10 cellular contexts compared by ENCODE assay signal in genomic region chr3:175526609-175527280, GRCh38.
DNase-seq lines count a peak whose midpoint lies in the region; TF ChIP-seq lines count a peak whose summit lies in the region.
"Had no signal": no experiment of that assay in that cellular context is flagged by ENCODE, and none has a peak within 500 bp of the region (broad histone marks: within the 10 kb centered on the region; RNA-seq: fewer than 3 reads in every experiment).

No MANE protein-coding gene starts in this region.

- peaks cover 10% of the 10 kb centered on the region for H3K9me3 Mint-ChIP-seq in osteocyte (ENCODE audit: unreplicated experiment)

- H3K27ac ChIP-seq in OCI-LY1 (ENCODE audit: low read depth, low read length, poor library complexity, severe bottlenecking) (no peak overlapping the region), fibroblast of lung (ENCODE audit: insufficient read depth, low read length) (peak overlapping the region; percentile 27)

- H3K4me1 ChIP-seq in OCI-LY1 (ENCODE audit: insufficient read depth, low read length, severe bottlenecking) = peaks cover 6% of the 10 kb centered on the region
- no peaks in the 10 kb centered on the region for H3K4me1 ChIP-seq in fibroblast of lung (ENCODE audit: control insufficient read depth, extremely low read depth, insufficient read depth, low read length)

- H3K27ac Mint-ChIP-seq in osteocyte (ENCODE audit: unreplicated experiment) = peak overlapping the region; percentile 95
- H3K27ac Mint-ChIP-seq: T-helper 1 cell treated with Interleukin-12 subunit alpha and Interleukin-12 subunit beta and Interleukin-4 antibody, amounts not matched to agents 30 μg/mL and 1 μg/mL, for 36 hours had no signal

- H3K79me2 ChIP-seq in OCI-LY1 (ENCODE audit: insufficient read depth, low read length) = no peaks in the 10 kb centered on the region
- no peaks in the 10 kb centered on the region for H3K79me2 ChIP-seq in fibroblast of lung (ENCODE audit: control insufficient read depth, insufficient read depth, low read length)

- H2AFZ ChIP-seq in OCI-LY1 (ENCODE audit: low read length) = no peak overlapping the region
- peak overlapping the region; percentile 73 for H2AFZ ChIP-seq in fibroblast of lung (ENCODE audit: low read length)

- peak overlapping the region; percentile 28 for H3K4me3 ChIP-seq in OCI-LY1 (ENCODE audit: low read depth, low read length, poor library complexity, severe bottlenecking)
- peak overlapping the region; percentile 40 to 67 (median 54) for H3K4me3 ChIP-seq in fibroblast of lung (replicated peaks in 1 of 4; ENCODE audit: control extremely low read depth in 1 of 4, insufficient read depth in 1 of 4, low read depth in 3 of 4, low read length in 4 of 4)

- H3K4me1 Mint-ChIP-seq in osteocyte (ENCODE audit: unreplicated experiment) = peaks cover 14% of the 10 kb centered on the region

- DNase-seq in CD1c-positive myeloid dendritic cell (ENCODE audit: extremely low spot score) (peak; percentile 2), fibroblast of lung (ENCODE audit: low read depth in 2 of 2) (peak; percentile 17 to 33), osteocyte (ENCODE audit: extremely low spot score, unreplicated experiment) (no peak), Ammon's horn (ENCODE audit: low spot score) (no peak), NCI-H2196 treated with DMSO at 0.1 percent for 48 hours (lab: John Stamatoyannopoulos, UW; ENCODE audit: unreplicated experiment) (no peak)
- no peak for DNase-seq in central memory CD4-positive, alpha-beta T cell
- DNase-seq in activated naive CD4-positive, alpha-beta T cell (lab: John Stamatoyannopoulos, UW) = no peak
- DNase-seq: stimulated activated CD4-positive, alpha-beta T cell treated with anti-CD3 and anti-CD28 coated beads, Interleukin-4, amount 100 ng/mL, for 4 hours had no signal

- H4K20me1 ChIP-seq in OCI-LY1 (ENCODE audit: insufficient read depth, low read length) (no peaks in the 10 kb centered on the region), fibroblast of lung (ENCODE audit: control insufficient read depth, extremely low read depth, insufficient read depth, low read length) (no peaks in the 10 kb centered on the region)

- H3K9me3 ChIP-seq in OCI-LY1 (ENCODE audit: low read length) (no peaks in the 10 kb centered on the region), fibroblast of lung (ENCODE audit: control insufficient read depth, insufficient read depth, low read depth, low read length) (no peaks in the 10 kb centered on the region)

- H3K9me2 ChIP-seq in OCI-LY1 (ENCODE audit: low read depth, low read length) = no peaks in the 10 kb centered on the region

- no peaks in the 10 kb centered on the region for H3K36me3 ChIP-seq in OCI-LY1 (ENCODE audit: insufficient read depth, low read length)
- H3K36me3 ChIP-seq in fibroblast of lung (ENCODE audit: control insufficient read depth, insufficient read depth, low read length) = no peaks in the 10 kb centered on the region

- no peaks in the 10 kb centered on the region for H3K27me3 ChIP-seq in OCI-LY1 (ENCODE audit: insufficient read depth, low read length)
- no peaks in the 10 kb centered on the region for H3K27me3 ChIP-seq in fibroblast of lung (ENCODE audit: control insufficient read depth, insufficient read depth, low read length)

- H3K4me3 Mint-ChIP-seq in osteocyte (ENCODE audit: unreplicated experiment) = peak overlapping the region; percentile 81
- H3K4me3 Mint-ChIP-seq: T-helper 1 cell treated with Interleukin-12 subunit alpha and Interleukin-12 subunit beta and Interleukin-4 antibody, amounts not matched to agents 30 μg/mL and 1 μg/mL, for 36 hours had no signal

- no peak for TF ChIP-seq CTCF in OCI-LY1 (IDR thresholded peaks at IDR 0.05; ENCODE audit: low read length)
- TF ChIP-seq CTCF in fibroblast of lung (conservative IDR thresholded peaks at IDR 0.05 in 1 of 2, IDR thresholded peaks at IDR 0.05 in 1 of 2; ENCODE audit: low read depth in 1 of 2, low read length in 2 of 2) = no peak
- TF ChIP-seq CTCF in osteocyte (IDR thresholded peaks at IDR 0.05) = no peak

- H3K36me3 Mint-ChIP-seq in osteocyte (ENCODE audit: unreplicated experiment) = peaks cover 5% of the 10 kb centered on the region

- H3K27me3 Mint-ChIP-seq in osteocyte (ENCODE audit: unreplicated experiment) = no peaks in the 10 kb centered on the region

- H3K4me2 ChIP-seq in OCI-LY1 (ENCODE audit: low read length) = peak overlapping the region; percentile 7; the same call in 1 of the 2 replicates
- peak overlapping the region; percentile 69 for H3K4me2 ChIP-seq in fibroblast of lung (ENCODE audit: extremely low read depth, insufficient read depth, low read length)

- H3K9ac ChIP-seq in OCI-LY1 (ENCODE audit: low read length) = no peak overlapping the region
- H3K9ac ChIP-seq in fibroblast of lung (ENCODE audit: insufficient read depth, low read length) = no peak overlapping the region

- H3F3A ChIP-seq in OCI-LY1 (ENCODE audit: insufficient read depth, low read length) = no peaks in the 10 kb centered on the region

Comparison
In these comparisons a context has a peak if more than half of its experiments do, and no peak if none do; other contexts are left out.
1. DNase-seq: peak in CD1c-positive myeloid dendritic cell (single experiment) and fibroblast of lung (2 of 2); none in osteocyte (single experiment), central memory CD4-positive, alpha-beta T cell (single experiment), activated naive CD4-positive, alpha-beta T cell (0 of 4), Ammon's horn (single experiment) and NCI-H2196 treated with DMSO at 0.1 percent for 48 hours (single experiment).